Comparison of ENCODE assay signal across 7 cellular contexts in genomic region chr9:135797507-135798302, GRCh38.
DNase-seq lines count a peak whose midpoint lies in the region; ATAC-seq and TF ChIP-seq lines count a peak whose summit lies in the region.

No MANE protein-coding gene starts in this region.

- no peaks in the 10 kb centered on the region for H3K9me3 Mint-ChIP-seq in progenitor cell of endocrine pancreas (ENCODE audit: low read depth)

- no peak for ATAC-seq in GM21723 (IDR thresholded peaks at IDR 0.05; ENCODE audit: unreplicated experiment)

- DNase-seq in ELF-1 (ENCODE audit: low read depth, low spot score): peak; percentile 81
- DNase-seq in Kasumi-1 (lab: John Stamatoyannopoulos, UW): peak; percentile 34 to 46
- peak; percentile 38 for DNase-seq in fibroblast of peridontal ligament (ENCODE audit: extremely low read depth)
- peak; percentile 35 for DNase-seq in progenitor cell of endocrine pancreas (ENCODE audit: low spot score, unreplicated experiment)
- DNase-seq in mesenteric fat pad (ENCODE audit: low spot score): no peak

- no peaks in the 10 kb centered on the region for H3K4me1 Mint-ChIP-seq in progenitor cell of endocrine pancreas (ENCODE audit: low read depth)

- H3K36me3 Mint-ChIP-seq in progenitor cell of endocrine pancreas (ENCODE audit: insufficient read depth): no peaks in the 10 kb centered on the region

- no peak overlapping the region for H3K4me3 ChIP-seq in WI38 (ENCODE audit: low read depth, low read length)

- H3K27me3 Mint-ChIP-seq in progenitor cell of endocrine pancreas: no peaks in the 10 kb centered on the region

- TF ChIP-seq CTCF in WI38 (IDR thresholded peaks at IDR 0.05; ENCODE audit: low read depth, low read length) (peak; percentile 77), progenitor cell of endocrine pancreas (IDR thresholded peaks at IDR 0.05; ENCODE audit: unreplicated experiment) (peak; percentile 66)

- no peak overlapping the region for H3K4me3 Mint-ChIP-seq in progenitor cell of endocrine pancreas (ENCODE audit: low read depth)

- no peak overlapping the region for H3K27ac Mint-ChIP-seq in progenitor cell of endocrine pancreas
